9 cellular contexts compared by ENCODE assay signal in the genomic region with DNA sequence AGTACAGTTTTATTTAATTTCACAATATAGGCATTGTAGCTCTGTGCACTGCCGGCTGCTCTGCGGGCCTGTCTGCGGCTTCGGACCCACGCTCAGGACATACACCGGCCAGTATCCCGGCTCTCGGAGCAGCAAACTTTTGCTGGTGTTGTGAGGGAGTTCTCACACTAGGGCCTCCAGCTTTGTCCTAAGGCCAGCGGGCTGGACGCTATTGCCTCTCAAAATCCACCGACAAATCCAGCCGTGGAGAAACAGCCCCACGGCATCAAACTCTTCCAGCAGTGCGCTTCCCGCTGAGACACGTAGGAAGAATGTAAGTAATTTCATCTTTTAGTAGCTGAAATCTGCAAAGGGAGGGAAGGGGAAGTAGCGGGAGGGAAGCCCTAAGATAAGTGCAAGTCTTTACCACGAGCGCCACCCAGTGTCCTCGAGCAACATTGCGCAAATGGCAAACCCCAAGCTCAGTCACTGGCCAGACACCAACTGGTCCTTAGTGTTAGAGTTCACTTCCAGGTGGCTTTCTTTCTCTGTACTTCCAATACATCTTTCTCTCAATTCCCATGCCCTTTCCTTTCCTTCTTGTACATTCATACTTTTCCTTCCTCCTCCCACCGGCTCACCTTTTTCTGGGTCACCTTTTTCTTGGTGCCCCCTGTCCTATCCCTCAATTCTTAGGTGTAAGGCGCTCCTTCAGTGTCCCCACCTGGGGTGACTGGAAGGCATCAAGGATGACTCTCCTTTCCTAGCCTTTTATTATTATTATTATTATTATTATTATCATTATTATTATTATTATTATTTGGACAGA. TPM values are rescaled to one million over a fixed set of nuclear protein-coding genes. Genes with fewer than 3 reads are reported as not detected.
DNase-seq lines count a peak whose midpoint lies in the region; ATAC-seq lines count a peak whose summit lies in the region.
"Had no signal": no experiment of that assay in that cellular context is flagged by ENCODE, and none has a peak within 500 bp of the region (broad histone marks: within the 10 kb centered on the region; RNA-seq: fewer than 3 reads in every experiment).

No MANE protein-coding gene starts in this region.

- H3K4me3 Mint-ChIP-seq in activated CD4-positive, alpha-beta memory T cell treated with anti-CD3 and anti-CD28 coated beads for 36 hours, result peak overlapping the region; percentile 55

- ATAC-seq in GM18868 (IDR thresholded peaks at IDR 0.05; ENCODE audit: unreplicated experiment) (peak; percentile 94), HG03139 (IDR thresholded peaks at IDR 0.05; ENCODE audit: unreplicated experiment) (peak; percentile 80)

- H3K27ac Mint-ChIP-seq in activated CD4-positive, alpha-beta memory T cell treated with anti-CD3 and anti-CD28 coated beads for 36 hours, result no peak overlapping the region

- 0 to 2% methylated on average over 16 to 17 of the region's 23 CpGs for WGBS in mesodermal cell (ENCODE audit: insufficient coverage in 2 of 2), 2 experiments

- H3K9me3 ChIP-seq in effector memory CD4-positive, alpha-beta T cell (ENCODE audit: control insufficient read depth, low read length), result no peaks in the 10 kb centered on the region
- H3K9me3 ChIP-seq in mesodermal cell (ENCODE audit: control insufficient read depth, low read length), result no peaks in the 10 kb centered on the region

- peak; percentile 46 to 71 for DNase-seq in AML-193 (lab: John Stamatoyannopoulos, UW)
- DNase-seq in NCI-H510A (lab: John Stamatoyannopoulos, UW), result peak; percentile 40
- peak; percentile 79 for DNase-seq in activated CD4-positive, alpha-beta memory T cell treated with anti-CD3 and anti-CD28 coated beads for 36 hours
- DNase-seq in effector memory CD4-positive, alpha-beta T cell, result peak; percentile 25 to 43 (median 26)
- peak; percentile 23 to 33 for DNase-seq in stimulated activated CD8-positive, alpha-beta memory T cell treated with anti-CD3 and anti-CD28 coated beads, Interleukin-15, amount 100 ng/mL, for 48 hours (ENCODE audit: low read depth in 2 of 2)

- H3K9me3 Mint-ChIP-seq in activated CD4-positive, alpha-beta memory T cell treated with anti-CD3 and anti-CD28 coated beads for 36 hours, result no peaks in the 10 kb centered on the region

- no peaks in the 10 kb centered on the region for H3K36me3 Mint-ChIP-seq in activated CD4-positive, alpha-beta memory T cell treated with anti-CD3 and anti-CD28 coated beads for 36 hours

- H3K27ac ChIP-seq in effector memory CD4-positive, alpha-beta T cell (ENCODE audit: insufficient read depth, low read length, poor library complexity, severe bottlenecking), result no peak overlapping the region
- H3K27ac ChIP-seq in mesodermal cell (ENCODE audit: low read depth, low read length, severe bottlenecking), result no peak overlapping the region

- H3K4me1 ChIP-seq in effector memory CD4-positive, alpha-beta T cell (ENCODE audit: control insufficient read depth, insufficient read depth, low read length, poor library complexity, severe bottlenecking), result peaks cover 15% of the 10 kb centered on the region
- peaks cover 14% of the 10 kb centered on the region for H3K4me1 ChIP-seq in mesodermal cell (ENCODE audit: control insufficient read depth, insufficient read depth, low read length, poor library complexity, severe bottlenecking)

- intact Hi-C loops in activated CD4-positive, alpha-beta memory T cell treated with anti-CD3 and anti-CD28 coated beads for 36 hours (cut with micrococcal nuclease), result loop anchor here (1.0 to 10.0 kb wide), 7 partner anchors 23 to 1111 kb away; a partner anchor contains a TSS

- POLR2A ChIA-PET in activated CD4-positive, alpha-beta memory T cell treated with anti-CD3 and anti-CD28 coated beads for 36 hours (lab: Charles Lee), result no interaction called here

- peaks cover 27% of the 10 kb centered on the region for H3K27me3 ChIP-seq in effector memory CD4-positive, alpha-beta T cell (replicated peaks; ENCODE audit: control insufficient read depth, insufficient read depth, low read length, poor library complexity, severe bottlenecking)

- no peaks in the 10 kb centered on the region for H3K36me3 ChIP-seq in effector memory CD4-positive, alpha-beta T cell (ENCODE audit: control insufficient read depth, insufficient read depth, low read length)
- no peaks in the 10 kb centered on the region for H3K36me3 ChIP-seq in mesodermal cell (ENCODE audit: control insufficient read depth, insufficient read depth, low read length)

- peaks cover 62% of the 10 kb centered on the region for H3K27me3 Mint-ChIP-seq in activated CD4-positive, alpha-beta memory T cell treated with anti-CD3 and anti-CD28 coated beads for 36 hours

- CTCF ChIA-PET in activated CD4-positive, alpha-beta memory T cell treated with anti-CD3 and anti-CD28 coated beads for 36 hours (lab: Charles Lee), result interaction anchor here (0.6 to 5.8 kb wide), 32 partner anchors 12 to 1132 kb away, joined by 3 to 50 read pairs (median 4); a partner anchor contains a TSS

- H3K4me1 Mint-ChIP-seq in activated CD4-positive, alpha-beta memory T cell treated with anti-CD3 and anti-CD28 coated beads for 36 hours (ENCODE audit: low read depth), result peaks cover 38% of the 10 kb centered on the region

- H3K4me3 ChIP-seq in effector memory CD4-positive, alpha-beta T cell (ENCODE audit: insufficient read depth, low read depth, low read length, poor library complexity, severe bottlenecking), result peak overlapping the region; percentile 40
- peak overlapping the region; percentile 9 for H3K4me3 ChIP-seq in mesodermal cell (ENCODE audit: extremely low read depth, insufficient read depth, low read length, poor library complexity, severe bottlenecking)

RNA-seq across cellular contexts. Expression of a gene that starts 3.0 kb away (rescaled TPM):
- not detected for total RNA-seq in activated CD4-positive, alpha-beta memory T cell treated with anti-CD3 and anti-CD28 coated beads for 36 hours
- polyA plus RNA-seq in mesodermal cell (2013, experiment 1 of 2), result 6.0 TPM
- 4.1 TPM for polyA plus RNA-seq in mesodermal cell (2013, experiment 2 of 2)
- total RNA-seq: T-helper 2 cell treated with Interferon-gamma antibody and Interleukin-4, amounts not matched to agents 100 ng/mL and 5 ng/mL, for 36 hours had no signal

RNA-seq across cellular contexts. Expression of a gene that starts 22.3 kb away (rescaled TPM):
- not detected for total RNA-seq in activated CD4-positive, alpha-beta memory T cell treated with anti-CD3 and anti-CD28 coated beads for 36 hours
- polyA plus RNA-seq in mesodermal cell (2013, experiment 1 of 2), result 1.6 TPM
- polyA plus RNA-seq in mesodermal cell (2013, experiment 2 of 2), result 1.0 TPM
- total RNA-seq: T-helper 2 cell treated with Interferon-gamma antibody and Interleukin-4, amounts not matched to agents 100 ng/mL and 5 ng/mL, for 36 hours had no signal

Comparison
In these comparisons a context has a peak if more than half of its experiments do, and no peak if none do; other contexts are left out.
1. DNase-seq: peak in every context shown above with its lines; median percentile 79 in activated CD4-positive, alpha-beta memory T cell treated with anti-CD3 and anti-CD28 coated beads for 36 hours; 58 in AML-193; 40 in NCI-H510A; 28 in stimulated activated CD8-positive, alpha-beta memory T cell treated with anti-CD3 and anti-CD28 coated beads, Interleukin-15, amount 100 ng/mL, for 48 hours; 26 in effector memory CD4-positive, alpha-beta T cell.